Comparison of ENCODE assay signal across 20 cellular contexts in the genomic region with DNA sequence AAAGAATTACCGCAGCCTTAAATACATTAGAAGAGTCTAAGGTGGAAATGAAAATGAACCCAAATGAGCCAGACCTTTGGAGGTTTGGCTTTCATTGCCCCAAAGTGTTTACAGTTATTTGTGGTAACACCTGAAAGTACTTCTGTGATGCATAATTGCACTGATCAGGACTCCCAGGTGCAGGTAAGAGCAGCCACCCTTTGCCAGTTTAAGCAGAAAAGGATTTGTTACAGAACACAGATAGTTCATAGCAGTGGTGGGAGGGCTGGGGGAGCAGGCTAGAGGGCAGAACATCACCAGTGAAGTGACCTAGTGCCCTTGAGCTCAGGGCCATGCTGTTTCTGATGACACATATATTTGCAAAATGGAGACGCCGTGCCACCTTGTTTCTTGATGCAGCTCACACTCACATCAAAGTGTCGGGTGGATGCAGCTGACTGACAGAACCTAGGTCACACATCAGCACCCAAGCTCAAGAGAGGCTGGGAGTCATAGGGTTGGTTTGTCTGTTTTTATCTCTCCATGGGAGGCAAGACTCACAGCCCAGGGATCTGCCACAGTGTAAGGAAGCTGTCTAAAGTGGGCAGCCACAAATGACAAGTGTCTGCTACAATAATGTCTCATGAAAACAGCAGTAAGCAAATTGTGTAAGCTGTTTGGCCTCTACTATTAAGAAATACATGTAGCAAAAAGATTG. TPM values are rescaled to one million over a fixed set of nuclear protein-coding genes. Genes with fewer than 3 reads are reported as not detected.
DNase-seq lines count a peak whose midpoint lies in the region; ATAC-seq, FAIRE-seq and TF ChIP-seq lines count a peak whose summit lies in the region.
"Had no signal": no experiment of that assay in that cellular context is flagged by ENCODE, and none has a peak within 500 bp of the region (broad histone marks: within the 10 kb centered on the region; RNA-seq: fewer than 3 reads in every experiment).

No MANE protein-coding gene starts in this region.

- H3K4me3 ChIP-seq in BLaER1 (no peak overlapping the region), kidney (ENCODE audit: low read length in 2 of 2) (no peak overlapping the region)
- H3K4me3 ChIP-seq: colonic mucosa, pancreas, Peyer's patch had no signal

- H3K27ac Mint-ChIP-seq in WTC11: peak overlapping the region; percentile 31; the same call in 1 of the 2 replicates
- H3K27ac Mint-ChIP-seq in mesothelial cell of epicardium: no peak overlapping the region
- H3K27ac Mint-ChIP-seq: activated CD4-positive, alpha-beta T cell treated with anti-CD3 and anti-CD28 coated beads, Interleukin-2, amount 10 ng/mL, durations not matched to agents 7 days and 5 days; activated naive CD4-positive, alpha-beta T cell treated with anti-CD3 and anti-CD28 coated beads, Interleukin-2, amount 10 ng/mL, durations not matched to agents 7 days and 5 days; CD4-positive, CD25-positive, alpha-beta regulatory T cell had no signal

- ATAC-seq in GM19395 (IDR thresholded peaks at IDR 0.05; ENCODE audit: unreplicated experiment): peak; percentile 58
- ATAC-seq in WTC11: no peak
- ATAC-seq: left lobe of liver, pancreas, SK-N-SH treated with all-trans-retinoic acid at 6 μM for 48 hours had no signal

- H3K4me1 Mint-ChIP-seq in WTC11 (peaks cover 45% of the 10 kb centered on the region), mesothelial cell of epicardium (no peaks in the 10 kb centered on the region)
- H3K4me1 Mint-ChIP-seq: activated naive CD4-positive, alpha-beta T cell treated with anti-CD3 and anti-CD28 coated beads, Interleukin-2, amount 10 ng/mL, durations not matched to agents 7 days and 5 days had no signal

- no peaks in the 10 kb centered on the region for H3K9me3 Mint-ChIP-seq in WTC11
- no peaks in the 10 kb centered on the region for H3K9me3 Mint-ChIP-seq in mesothelial cell of epicardium
- H3K9me3 Mint-ChIP-seq: activated CD4-positive, alpha-beta T cell treated with anti-CD3 and anti-CD28 coated beads, Interleukin-2, amount 10 ng/mL, durations not matched to agents 7 days and 5 days; activated naive CD4-positive, alpha-beta T cell treated with anti-CD3 and anti-CD28 coated beads, Interleukin-2, amount 10 ng/mL, durations not matched to agents 7 days and 5 days; CD4-positive, CD25-positive, alpha-beta regulatory T cell; H9 had no signal

- peak; percentile 14 for DNase-seq in HK-2 (ENCODE audit: unreplicated experiment)
- no peak for DNase-seq in WTC11 (ENCODE audit: low spot score)
- no peak for DNase-seq in hypothalamus (lab: John Stamatoyannopoulos, UW)
- no peak for DNase-seq in activated CD4-positive, CD25-positive, alpha-beta regulatory T cell treated with anti-CD3 and anti-CD28 coated beads, Interleukin-2, amount 50 U/mL, for 72 hours
- DNase-seq in mesothelial cell of epicardium (ENCODE audit: low spot score in 2 of 2, unreplicated experiment in 2 of 2): no peak
- DNase-seq in kidney: no peak
- DNase-seq: activated CD4-positive, alpha-beta T cell treated with anti-CD3 and anti-CD28 coated beads, Interleukin-2, amount 10 ng/mL, durations not matched to agents 7 days and 5 days; activated naive CD4-positive, alpha-beta T cell treated with anti-CD3 and anti-CD28 coated beads, Interleukin-2, amount 10 ng/mL, durations not matched to agents 7 days and 5 days; CD4-positive, CD25-positive, alpha-beta regulatory T cell; colonic mucosa; H9; NCI-H2081; NCI-H69; pancreas; Peyer's patch; stimulated activated CD4-positive, alpha-beta T cell treated with anti-CD3 and anti-CD28 coated beads, Interleukin-2, amount 100 ng/mL, for 48 hours had no signal

- H3K36me3 Mint-ChIP-seq in WTC11 (no peaks in the 10 kb centered on the region), mesothelial cell of epicardium (no peaks in the 10 kb centered on the region)
- H3K36me3 Mint-ChIP-seq: activated naive CD4-positive, alpha-beta T cell treated with anti-CD3 and anti-CD28 coated beads, Interleukin-2, amount 10 ng/mL, durations not matched to agents 7 days and 5 days; CD4-positive, CD25-positive, alpha-beta regulatory T cell had no signal

- H3K9ac ChIP-seq in BLaER1: no peak overlapping the region
- no peak overlapping the region for H3K9ac ChIP-seq in kidney (ENCODE audit: low read length in 2 of 2)

- POLR2A ChIA-PET in WTC11 (lab: Charles Lee): no interaction called here

- TF ChIP-seq CTCF in WTC11 (IDR thresholded peaks at IDR 0.05) (no peak), mesothelial cell of epicardium (IDR thresholded peaks at IDR 0.05; ENCODE audit: unreplicated experiment) (no peak), kidney (IDR thresholded peaks at IDR 0.05; ENCODE audit: borderline replicate concordance, extremely low read depth, insufficient read depth) (no peak)

- FAIRE-seq in kidney (lab: Jason Lieb, UNC): no peak
- FAIRE-seq: pancreas had no signal

- H3K27me3 ChIP-seq in BLaER1: no peaks in the 10 kb centered on the region
- H3K27me3 ChIP-seq: colonic mucosa, pancreas, Peyer's patch had no signal

- H3K9me3 ChIP-seq in BLaER1 (no peaks in the 10 kb centered on the region), kidney (ENCODE audit: control insufficient read depth in 1 of 2, low read length in 2 of 2) (no peaks in the 10 kb centered on the region)
- H3K9me3 ChIP-seq: colonic mucosa, Peyer's patch had no signal

- no peaks in the 10 kb centered on the region for H3K36me3 ChIP-seq in BLaER1
- H3K36me3 ChIP-seq in kidney (ENCODE audit: control insufficient read depth in 1 of 2, insufficient read depth in 2 of 2, low read length in 2 of 2): no peaks in the 10 kb centered on the region
- H3K36me3 ChIP-seq: colonic mucosa, pancreas, Peyer's patch had no signal

- H3K27ac ChIP-seq in BLaER1: no peak overlapping the region
- H3K27ac ChIP-seq in kidney (ENCODE audit: low read depth in 2 of 2, low read length in 2 of 2): no peak overlapping the region
- H3K27ac ChIP-seq: colonic mucosa, pancreas, Peyer's patch had no signal

- H3K27me3 Mint-ChIP-seq in WTC11 (ENCODE audit: low read depth) (no peaks in the 10 kb centered on the region), mesothelial cell of epicardium (ENCODE audit: low read depth) (no peaks in the 10 kb centered on the region)
- H3K27me3 Mint-ChIP-seq: activated naive CD4-positive, alpha-beta T cell treated with anti-CD3 and anti-CD28 coated beads, Interleukin-2, amount 10 ng/mL, durations not matched to agents 7 days and 5 days; CD4-positive, CD25-positive, alpha-beta regulatory T cell had no signal

- intact Hi-C loops in kidney (cut with DNase I): no loop called here

- peaks cover 44% of the 10 kb centered on the region for H3K4me1 ChIP-seq in BLaER1
- no peaks in the 10 kb centered on the region for H3K4me1 ChIP-seq in kidney (ENCODE audit: control insufficient read depth in 1 of 2, insufficient read depth in 1 of 2, low read depth in 1 of 2, low read length in 2 of 2)
- H3K4me1 ChIP-seq: colonic mucosa, pancreas, Peyer's patch had no signal

- no peaks in the 10 kb centered on the region for H4K20me1 ChIP-seq in BLaER1

- CTCF ChIA-PET in WTC11 (lab: Charles Lee): interaction anchor here (0.7 to 1.0 kb wide), 2 partner anchors 33 to 43 kb away, joined by 3 read pairs; no protein-coding TSS in a partner anchor

- peak overlapping the region; percentile 23 for H3K4me2 ChIP-seq in BLaER1

- H3K4me3 Mint-ChIP-seq in WTC11 (no peak overlapping the region), mesothelial cell of epicardium (no peak overlapping the region)
- H3K4me3 Mint-ChIP-seq: activated CD4-positive, alpha-beta T cell treated with anti-CD3 and anti-CD28 coated beads, Interleukin-2, amount 10 ng/mL, durations not matched to agents 7 days and 5 days; activated naive CD4-positive, alpha-beta T cell treated with anti-CD3 and anti-CD28 coated beads, Interleukin-2, amount 10 ng/mL, durations not matched to agents 7 days and 5 days; CD4-positive, CD25-positive, alpha-beta regulatory T cell; H9 had no signal

TF ChIP-seq in WTC11, 78 proteins besides CTCF, POLR2A, EP300 and RAD21 (continues in another document):
- no peak for TF ChIP-seq IRF2 (CRISPR knock-in tag; IDR thresholded peaks at IDR 0.05; ENCODE audit: borderline replicate concordance, low read depth)
- no peak for TF ChIP-seq RORB (CRISPR knock-in tag; IDR thresholded peaks at IDR 0.05)
- TF ChIP-seq PRRX2 (CRISPR knock-in tag; IDR thresholded peaks at IDR 0.05): no peak
- TF ChIP-seq, protein P1, sequence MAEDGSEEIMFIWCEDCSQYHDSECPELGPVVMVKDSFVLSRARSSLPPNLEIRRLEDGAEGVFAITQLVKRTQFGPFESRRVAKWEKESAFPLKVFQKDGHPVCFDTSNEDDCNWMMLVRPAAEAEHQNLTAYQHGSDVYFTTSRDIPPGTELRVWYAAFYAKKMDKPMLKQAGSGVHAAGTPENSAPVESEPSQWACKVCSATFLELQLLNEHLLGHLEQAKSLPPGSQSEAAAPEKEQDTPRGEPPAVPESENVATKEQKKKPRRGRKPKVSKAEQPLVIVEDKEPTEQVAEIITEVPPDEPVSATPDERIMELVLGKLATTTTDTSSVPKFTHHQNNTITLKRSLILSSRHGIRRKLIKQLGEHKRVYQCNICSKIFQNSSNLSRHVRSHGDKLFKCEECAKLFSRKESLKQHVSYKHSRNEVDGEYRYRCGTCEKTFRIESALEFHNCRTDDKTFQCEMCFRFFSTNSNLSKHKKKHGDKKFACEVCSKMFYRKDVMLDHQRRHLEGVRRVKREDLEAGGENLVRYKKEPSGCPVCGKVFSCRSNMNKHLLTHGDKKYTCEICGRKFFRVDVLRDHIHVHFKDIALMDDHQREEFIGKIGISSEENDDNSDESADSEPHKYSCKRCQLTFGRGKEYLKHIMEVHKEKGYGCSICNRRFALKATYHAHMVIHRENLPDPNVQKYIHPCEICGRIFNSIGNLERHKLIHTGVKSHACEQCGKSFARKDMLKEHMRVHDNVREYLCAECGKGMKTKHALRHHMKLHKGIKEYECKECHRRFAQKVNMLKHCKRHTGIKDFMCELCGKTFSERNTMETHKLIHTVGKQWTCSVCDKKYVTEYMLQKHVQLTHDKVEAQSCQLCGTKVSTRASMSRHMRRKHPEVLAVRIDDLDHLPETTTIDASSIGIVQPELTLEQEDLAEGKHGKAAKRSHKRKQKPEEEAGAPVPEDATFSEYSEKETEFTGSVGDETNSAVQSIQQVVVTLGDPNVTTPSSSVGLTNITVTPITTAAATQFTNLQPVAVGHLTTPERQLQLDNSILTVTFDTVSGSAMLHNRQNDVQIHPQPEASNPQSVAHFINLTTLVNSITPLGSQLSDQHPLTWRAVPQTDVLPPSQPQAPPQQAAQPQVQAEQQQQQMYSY (CRISPR knock-in tag; IDR thresholded peaks at IDR 0.05): no peak

RNA-seq across cellular contexts. Expression of gene NEK11, which starts 49.1 kb away (rescaled TPM):
- total RNA-seq in WTC11 (2021) (1.6 to 1.8 TPM (median 1.7 TPM) in 3 replicates), mesothelial cell of epicardium (9.8 to 11.3 TPM (median 11.0 TPM) in 3 replicates), kidney (13.2 TPM)
- 7.9 TPM for polyA plus RNA-seq in kidney (ENCODE audit: insufficient read depth, low read depth, low replicate concordance)

RNA-seq across cellular contexts. Expression of gene ASTE1, which starts 49.2 kb away (rescaled TPM):
- total RNA-seq in WTC11 (2021): 5.2 to 6.4 TPM (median 5.8 TPM) in 3 replicates
- total RNA-seq in mesothelial cell of epicardium: 7.4 to 9.0 TPM (median 7.5 TPM) in 3 replicates
- 8.9 TPM for total RNA-seq in kidney
- polyA plus RNA-seq in kidney (ENCODE audit: insufficient read depth, low read depth, low replicate concordance): 3.9 TPM
